Comparison of ENCODE assay signal across 8 cellular contexts in genomic region chr7:105210721-105211205, GRCh38.
DNase-seq lines count a peak whose midpoint lies in the region; ATAC-seq and TF ChIP-seq lines count a peak whose summit lies in the region.

No MANE protein-coding gene starts in this region.

- DNase-seq in activated CD4-positive, alpha-beta memory T cell treated with anti-CD3 and anti-CD28 coated beads for 36 hours, result no peak
- no peak for DNase-seq in activated CD4-positive, alpha-beta memory T cell treated with anti-CD3 and anti-CD28 coated beads, Interleukin-2, amount 10 ng/mL, durations not matched to agents 7 days and 5 days
- no peak for DNase-seq in activated naive CD8-positive, alpha-beta T cell treated with anti-CD3 and anti-CD28 coated beads, Interleukin-2, amount 10 ng/mL, durations not matched to agents 7 days and 5 days
- no peak for DNase-seq in mucosa of descending colon
- DNase-seq in NCI-H345 (lab: John Stamatoyannopoulos, UW), result no peak
- no peak for DNase-seq in activated naive CD4-positive, alpha-beta T cell treated with anti-CD3 and anti-CD28 coated beads, Interleukin-2, amount 50 U/mL, for 16 hours
- no peak for DNase-seq in NCI-H2081 treated with DMSO at 0.1 percent for 48 hours (lab: John Stamatoyannopoulos, UW)

- no peaks in the 10 kb centered on the region for H3K27me3 Mint-ChIP-seq in activated CD4-positive, alpha-beta memory T cell treated with anti-CD3 and anti-CD28 coated beads for 36 hours
- H3K27me3 Mint-ChIP-seq in activated CD4-positive, alpha-beta memory T cell treated with anti-CD3 and anti-CD28 coated beads, Interleukin-2, amount 10 ng/mL, durations not matched to agents 7 days and 5 days, result no peaks in the 10 kb centered on the region
- no peaks in the 10 kb centered on the region for H3K27me3 Mint-ChIP-seq in activated naive CD8-positive, alpha-beta T cell treated with anti-CD3 and anti-CD28 coated beads, Interleukin-2, amount 10 ng/mL, durations not matched to agents 7 days and 5 days

- H3K9me3 ChIP-seq in mucosa of descending colon, result no peaks in the 10 kb centered on the region

- H3K27ac Mint-ChIP-seq in activated CD4-positive, alpha-beta memory T cell treated with anti-CD3 and anti-CD28 coated beads for 36 hours, result no peak overlapping the region
- no peak overlapping the region for H3K27ac Mint-ChIP-seq in activated CD4-positive, alpha-beta memory T cell treated with anti-CD3 and anti-CD28 coated beads, Interleukin-2, amount 10 ng/mL, durations not matched to agents 7 days and 5 days
- H3K27ac Mint-ChIP-seq in activated naive CD8-positive, alpha-beta T cell treated with anti-CD3 and anti-CD28 coated beads, Interleukin-2, amount 10 ng/mL, durations not matched to agents 7 days and 5 days, result no peak overlapping the region

- H3K36me3 Mint-ChIP-seq in activated CD4-positive, alpha-beta memory T cell treated with anti-CD3 and anti-CD28 coated beads for 36 hours, result peaks cover 3% of the 10 kb centered on the region
- peaks cover 21% of the 10 kb centered on the region for H3K36me3 Mint-ChIP-seq in activated CD4-positive, alpha-beta memory T cell treated with anti-CD3 and anti-CD28 coated beads, Interleukin-2, amount 10 ng/mL, durations not matched to agents 7 days and 5 days (ENCODE audit: low read depth)
- peaks cover 18% of the 10 kb centered on the region for H3K36me3 Mint-ChIP-seq in activated naive CD8-positive, alpha-beta T cell treated with anti-CD3 and anti-CD28 coated beads, Interleukin-2, amount 10 ng/mL, durations not matched to agents 7 days and 5 days

- peaks cover 5% of the 10 kb centered on the region for H3K4me1 ChIP-seq in mucosa of descending colon (ENCODE audit: low read depth)

- peak overlapping the region; percentile 7 for H3K4me3 Mint-ChIP-seq in activated CD4-positive, alpha-beta memory T cell treated with anti-CD3 and anti-CD28 coated beads for 36 hours
- no peak overlapping the region for H3K4me3 Mint-ChIP-seq in activated CD4-positive, alpha-beta memory T cell treated with anti-CD3 and anti-CD28 coated beads, Interleukin-2, amount 10 ng/mL, durations not matched to agents 7 days and 5 days
- H3K4me3 Mint-ChIP-seq in activated naive CD8-positive, alpha-beta T cell treated with anti-CD3 and anti-CD28 coated beads, Interleukin-2, amount 10 ng/mL, durations not matched to agents 7 days and 5 days, result peak overlapping the region; percentile 11

- POLR2A ChIA-PET in activated CD4-positive, alpha-beta memory T cell treated with anti-CD3 and anti-CD28 coated beads for 36 hours (lab: Charles Lee), result interaction anchor here (0.8 to 0.9 kb wide), 2 partner anchors 8 to 135 kb away, joined by 3 read pairs; no protein-coding TSS in a partner anchor
- POLR2A ChIA-PET in activated CD4-positive, alpha-beta memory T cell treated with anti-CD3 and anti-CD28 coated beads, Interleukin-2, amount 10 ng/mL, durations not matched to agents 7 days and 5 days (lab: Charles Lee), result interaction anchor here (2.0 kb wide), 1 partner anchor 58 kb away, joined by 4 read pairs; no protein-coding TSS in a partner anchor
- POLR2A ChIA-PET in activated naive CD8-positive, alpha-beta T cell treated with anti-CD3 and anti-CD28 coated beads, Interleukin-2, amount 10 ng/mL, durations not matched to agents 7 days and 5 days (lab: Charles Lee), result interaction anchor here (1.3 kb wide), 1 partner anchor 98 kb away, joined by 3 read pairs; no protein-coding TSS in a partner anchor

- CTCF ChIA-PET in activated CD4-positive, alpha-beta memory T cell treated with anti-CD3 and anti-CD28 coated beads for 36 hours (lab: Charles Lee), result interaction anchor here (0.6 kb wide), 1 partner anchor 26 kb away, joined by 3 read pairs; no protein-coding TSS in a partner anchor
- CTCF ChIA-PET in activated CD4-positive, alpha-beta memory T cell treated with anti-CD3 and anti-CD28 coated beads, Interleukin-2, amount 10 ng/mL, durations not matched to agents 7 days and 5 days (lab: Charles Lee), result interaction anchor here (0.9 to 1.3 kb wide), 2 partner anchors 10 to 14 kb away, joined by 3 read pairs; no protein-coding TSS in a partner anchor

- ATAC-seq in HG03103 (IDR thresholded peaks at IDR 0.05; ENCODE audit: low read depth, unreplicated experiment), result peak; percentile 82
- ATAC-seq in activated naive CD8-positive, alpha-beta T cell treated with anti-CD3 and anti-CD28 coated beads, Interleukin-2, amount 10 ng/mL, durations not matched to agents 7 days and 5 days (ENCODE audit: low read depth), result peak; percentile 30
- peak; percentile 72 for ATAC-seq in mucosa of descending colon

- intact Hi-C loops in activated CD4-positive, alpha-beta memory T cell treated with anti-CD3 and anti-CD28 coated beads for 36 hours (cut with micrococcal nuclease), result no loop called here
- intact Hi-C loops in mucosa of descending colon (cut with DNase I, micrococcal nuclease), result no loop called here

- H3K36me3 ChIP-seq in mucosa of descending colon (ENCODE audit: low read depth), result no peaks in the 10 kb centered on the region

- no peak overlapping the region for H3K4me3 ChIP-seq in mucosa of descending colon

- no peak for TF ChIP-seq CTCF in mucosa of descending colon (IDR thresholded peaks at IDR 0.05)

- peaks cover 73% of the 10 kb centered on the region for H3K4me1 Mint-ChIP-seq in activated CD4-positive, alpha-beta memory T cell treated with anti-CD3 and anti-CD28 coated beads for 36 hours (ENCODE audit: low read depth)
- peaks cover 37% of the 10 kb centered on the region for H3K4me1 Mint-ChIP-seq in activated CD4-positive, alpha-beta memory T cell treated with anti-CD3 and anti-CD28 coated beads, Interleukin-2, amount 10 ng/mL, durations not matched to agents 7 days and 5 days
- peaks cover 34% of the 10 kb centered on the region for H3K4me1 Mint-ChIP-seq in activated naive CD8-positive, alpha-beta T cell treated with anti-CD3 and anti-CD28 coated beads, Interleukin-2, amount 10 ng/mL, durations not matched to agents 7 days and 5 days

- H3K9me3 Mint-ChIP-seq in activated CD4-positive, alpha-beta memory T cell treated with anti-CD3 and anti-CD28 coated beads for 36 hours, result peaks cover 4% of the 10 kb centered on the region
- no peaks in the 10 kb centered on the region for H3K9me3 Mint-ChIP-seq in activated CD4-positive, alpha-beta memory T cell treated with anti-CD3 and anti-CD28 coated beads, Interleukin-2, amount 10 ng/mL, durations not matched to agents 7 days and 5 days
- peaks cover 1% of the 10 kb centered on the region for H3K9me3 Mint-ChIP-seq in activated naive CD8-positive, alpha-beta T cell treated with anti-CD3 and anti-CD28 coated beads, Interleukin-2, amount 10 ng/mL, durations not matched to agents 7 days and 5 days

Comparison
In these comparisons a context has a peak if more than half of its experiments do, and no peak if none do; other contexts are left out.
1. ATAC-seq: peak in every context shown above with its lines; median percentile 82 in HG03103; 72 in mucosa of descending colon; 30 in activated naive CD8-positive, alpha-beta T cell treated with anti-CD3 and anti-CD28 coated beads, Interleukin-2, amount 10 ng/mL, durations not matched to agents 7 days and 5 days.